1 cellular context compared by ENCODE assay signal in genomic region chr2:12074126-12074883, GRCh38.
TF ChIP-seq lines count a peak whose summit lies in the region.

No MANE protein-coding gene starts in this region.

TF ChIP-seq in GM12878, 131 proteins besides CTCF, POLR2A, EP300 and RAD21 (continued from another document and continues in another):
- no peak for TF ChIP-seq HSF1 (IDR thresholded peaks at IDR 0.05; ENCODE audit: low read depth, low read length)
- no peak for TF ChIP-seq NRF1 (conservative IDR thresholded peaks at IDR 0.05; ENCODE audit: low read depth, low read length)
- TF ChIP-seq MAX (IDR thresholded peaks at IDR 0.05; ENCODE audit: low read depth, low read length): no peak
- TF ChIP-seq RBBP5 (conservative IDR thresholded peaks at IDR 0.05): no peak
- TF ChIP-seq SKIL (IDR thresholded peaks at IDR 0.05; ENCODE audit: low read depth, poor library complexity, severe bottlenecking): no peak
- TF ChIP-seq RCOR1 (conservative IDR thresholded peaks at IDR 0.05; ENCODE audit: low read depth, low read length): no peak
- TF ChIP-seq RAD51 (IDR thresholded peaks at IDR 0.05): no peak
- TF ChIP-seq TCF7 (IDR thresholded peaks at IDR 0.05; ENCODE audit: borderline replicate concordance): no peak
- TF ChIP-seq IKZF1 (conservative IDR thresholded peaks at IDR 0.05): peak; percentile 57
- no peak for TF ChIP-seq CREB1 (IDR thresholded peaks at IDR 0.05; ENCODE audit: low read depth)
- no peak for TF ChIP-seq KLF5 (IDR thresholded peaks at IDR 0.05; ENCODE audit: partially characterized antibody)
- TF ChIP-seq ZNF384 (IDR thresholded peaks at IDR 0.05; ENCODE audit: borderline replicate concordance, low read depth, low read length): no peak
- no peak; the same call in 1 of the 2 replicates for TF ChIP-seq CHD2 (IDR thresholded peaks at IDR 0.05; ENCODE audit: borderline replicate concordance, low read depth, low read length)
- TF ChIP-seq E4F1 (IDR thresholded peaks at IDR 0.05; ENCODE audit: borderline replicate concordance, partially characterized antibody): no peak
- peak; percentile 11 to 66; a peak in 1 of 4 replicates for TF ChIP-seq BHLHE40 (IDR thresholded peaks at IDR 0.05; ENCODE audit: borderline replicate concordance in 1 of 2, low read depth in 2 of 2, low read length in 1 of 2)
- peak; percentile 89 for TF ChIP-seq ATF7 (IDR thresholded peaks at IDR 0.05; ENCODE audit: low read depth)
- peak; percentile 43; the same call in 1 of the 2 replicates for TF ChIP-seq ZNF687 (IDR thresholded peaks at IDR 0.05)
- 0 out of 2 replicates have a peak, but pooled peaks have one; percentile 49 for TF ChIP-seq HDGF (IDR thresholded peaks at IDR 0.05)
- TF ChIP-seq YY1 (IDR thresholded peaks at IDR 0.05; ENCODE audit: low read depth, low read length): peak; percentile 46; the same call in 1 of the 2 replicates
- TF ChIP-seq ZBED1 (IDR thresholded peaks at IDR 0.05; ENCODE audit: borderline replicate concordance): no peak
- TF ChIP-seq PAX5 (IDR thresholded peaks at IDR 0.05; ENCODE audit: borderline replicate concordance, low read depth, low read length): peak; percentile 66; the same call in 1 of the 2 replicates
- peak; percentile 27; the same call in 1 of the 2 replicates for TF ChIP-seq BACH1 (IDR thresholded peaks at IDR 0.05; ENCODE audit: borderline replicate concordance)
- TF ChIP-seq YBX1 (IDR thresholded peaks at IDR 0.05): no peak
- TF ChIP-seq RB1 (IDR thresholded peaks at IDR 0.05; ENCODE audit: borderline replicate concordance): no peak
- TF ChIP-seq MEF2B (IDR thresholded peaks at IDR 0.05; ENCODE audit: partially characterized antibody, poor library complexity, severe bottlenecking): no peak
- TF ChIP-seq GATAD2B (conservative IDR thresholded peaks at IDR 0.05; ENCODE audit: low read depth): 0 out of 2 replicates have a peak, but pooled peaks have one; percentile 33
- TF ChIP-seq NR2F1 (conservative IDR thresholded peaks at IDR 0.05): peak; percentile 62
- TF ChIP-seq POU2F2 (IDR thresholded peaks at IDR 0.05; ENCODE audit: borderline replicate concordance, low read depth, low read length): peak; percentile 31; the same call in 1 of the 3 replicates
- TF ChIP-seq, protein P1, sequence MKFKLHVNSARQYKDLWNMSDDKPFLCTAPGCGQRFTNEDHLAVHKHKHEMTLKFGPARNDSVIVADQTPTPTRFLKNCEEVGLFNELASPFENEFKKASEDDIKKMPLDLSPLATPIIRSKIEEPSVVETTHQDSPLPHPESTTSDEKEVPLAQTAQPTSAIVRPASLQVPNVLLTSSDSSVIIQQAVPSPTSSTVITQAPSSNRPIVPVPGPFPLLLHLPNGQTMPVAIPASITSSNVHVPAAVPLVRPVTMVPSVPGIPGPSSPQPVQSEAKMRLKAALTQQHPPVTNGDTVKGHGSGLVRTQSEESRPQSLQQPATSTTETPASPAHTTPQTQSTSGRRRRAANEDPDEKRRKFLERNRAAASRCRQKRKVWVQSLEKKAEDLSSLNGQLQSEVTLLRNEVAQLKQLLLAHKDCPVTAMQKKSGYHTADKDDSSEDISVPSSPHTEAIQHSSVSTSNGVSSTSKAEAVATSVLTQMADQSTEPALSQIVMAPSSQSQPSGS (IDR thresholded peaks at IDR 0.05; ENCODE audit: low read length): peak; percentile 38; the same call in 1 of the 2 replicates
- TF ChIP-seq PBX3 (IDR thresholded peaks at IDR 0.05; ENCODE audit: insufficient replicate concordance, low read depth, low read length): no peak
- TF ChIP-seq MEF2A (IDR thresholded peaks at IDR 0.05; ENCODE audit: insufficient read depth, low read depth, low read length): no peak
- no peak for TF ChIP-seq EZH2 (IDR thresholded peaks at IDR 0.05; ENCODE audit: borderline replicate concordance, control insufficient read depth, low read depth, low read length)
- TF ChIP-seq SUPT20H (IDR thresholded peaks at IDR 0.05; ENCODE audit: borderline replicate concordance, control insufficient read depth, low read depth, low read length): no peak
- TF ChIP-seq NFYA (IDR thresholded peaks at IDR 0.05; ENCODE audit: borderline replicate concordance, low read depth, low read length): no peak
- TF ChIP-seq, protein P2, sequence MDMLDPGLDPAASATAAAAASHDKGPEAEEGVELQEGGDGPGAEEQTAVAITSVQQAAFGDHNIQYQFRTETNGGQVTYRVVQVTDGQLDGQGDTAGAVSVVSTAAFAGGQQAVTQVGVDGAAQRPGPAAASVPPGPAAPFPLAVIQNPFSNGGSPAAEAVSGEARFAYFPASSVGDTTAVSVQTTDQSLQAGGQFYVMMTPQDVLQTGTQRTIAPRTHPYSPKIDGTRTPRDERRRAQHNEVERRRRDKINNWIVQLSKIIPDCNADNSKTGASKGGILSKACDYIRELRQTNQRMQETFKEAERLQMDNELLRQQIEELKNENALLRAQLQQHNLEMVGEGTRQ (IDR thresholded peaks at IDR 0.05; ENCODE audit: borderline replicate concordance, low read depth, low read length): no peak
- TF ChIP-seq RUNX3 (IDR thresholded peaks at IDR 0.05; ENCODE audit: low read length): peak; percentile 36
- TF ChIP-seq GABPA (IDR thresholded peaks at IDR 0.05; ENCODE audit: low read depth): no peak
- TF ChIP-seq ZNF274 (IDR thresholded peaks at IDR 0.05; ENCODE audit: insufficient read depth, insufficient read length): no peak
- TF ChIP-seq, protein P3, sequence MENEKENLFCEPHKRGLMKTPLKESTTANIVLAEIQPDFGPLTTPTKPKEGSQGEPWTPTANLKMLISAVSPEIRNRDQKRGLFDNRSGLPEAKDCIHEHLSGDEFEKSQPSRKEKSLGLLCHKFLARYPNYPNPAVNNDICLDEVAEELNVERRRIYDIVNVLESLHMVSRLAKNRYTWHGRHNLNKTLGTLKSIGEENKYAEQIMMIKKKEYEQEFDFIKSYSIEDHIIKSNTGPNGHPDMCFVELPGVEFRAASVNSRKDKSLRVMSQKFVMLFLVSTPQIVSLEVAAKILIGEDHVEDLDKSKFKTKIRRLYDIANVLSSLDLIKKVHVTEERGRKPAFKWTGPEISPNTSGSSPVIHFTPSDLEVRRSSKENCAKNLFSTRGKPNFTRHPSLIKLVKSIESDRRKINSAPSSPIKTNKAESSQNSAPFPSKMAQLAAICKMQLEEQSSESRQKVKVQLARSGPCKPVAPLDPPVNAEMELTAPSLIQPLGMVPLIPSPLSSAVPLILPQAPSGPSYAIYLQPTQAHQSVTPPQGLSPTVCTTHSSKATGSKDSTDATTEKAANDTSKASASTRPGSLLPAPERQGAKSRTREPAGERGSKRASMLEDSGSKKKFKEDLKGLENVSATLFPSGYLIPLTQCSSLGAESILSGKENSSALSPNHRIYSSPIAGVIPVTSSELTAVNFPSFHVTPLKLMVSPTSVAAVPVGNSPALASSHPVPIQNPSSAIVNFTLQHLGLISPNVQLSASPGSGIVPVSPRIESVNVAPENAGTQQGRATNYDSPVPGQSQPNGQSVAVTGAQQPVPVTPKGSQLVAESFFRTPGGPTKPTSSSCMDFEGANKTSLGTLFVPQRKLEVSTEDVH (IDR thresholded peaks at IDR 0.05; ENCODE audit: low read depth, partially characterized antibody): no peak
- TF ChIP-seq POLR2AphosphoS2 (IDR thresholded peaks at IDR 0.05; ENCODE audit: low read depth, low read length): no peak
